In genomic region chr13:48801255-48801654, GRCh38 we compare ENCODE assay signal across 29 cellular contexts.
DNase-seq lines count a peak whose midpoint lies in the region; ATAC-seq and TF ChIP-seq lines count a peak whose summit lies in the region.
"Had no signal": no experiment of that assay in that cellular context is flagged by ENCODE, and none has a peak within 500 bp of the region (broad histone marks: within the 10 kb centered on the region; RNA-seq: fewer than 3 reads in every experiment).

No MANE protein-coding gene starts in this region.

- H3K27me3 ChIP-seq in BJ (ENCODE audit: control insufficient read depth, insufficient read depth, low read length), result no peaks in the 10 kb centered on the region
- H3K27me3 ChIP-seq in fibroblast of lung (ENCODE audit: control insufficient read depth, insufficient read depth, low read length), result no peaks in the 10 kb centered on the region
- H3K27me3 ChIP-seq: breast epithelium, heart right ventricle, right lobe of liver, SJSA1 had no signal

- TF ChIP-seq CTCF in BJ (IDR thresholded peaks at IDR 0.05; ENCODE audit: insufficient read depth, low read depth, low read length), result no peak
- TF ChIP-seq CTCF in fibroblast of lung (conservative IDR thresholded peaks at IDR 0.05 in 1 of 2, IDR thresholded peaks at IDR 0.05 in 1 of 2; ENCODE audit: low read depth in 1 of 2, low read length in 2 of 2), result no peak

- no peaks in the 10 kb centered on the region for H3K36me3 ChIP-seq in BJ (ENCODE audit: control insufficient read depth, insufficient read depth, low read length)
- no peaks in the 10 kb centered on the region for H3K36me3 ChIP-seq in fibroblast of lung (ENCODE audit: control insufficient read depth, insufficient read depth, low read length)
- H3K36me3 ChIP-seq: breast epithelium, heart right ventricle, left ventricle myocardium inferior, right lobe of liver, SJSA1, WERI-Rb-1 had no signal

- POLR2A ChIA-PET in BJ (lab: Charles Lee), result interaction anchor here (0.6 kb wide), 1 partner anchor 90 kb away, joined by 5 read pairs; no protein-coding TSS in a partner anchor

- DNase-seq in BJ (ENCODE audit: low read depth), result peak; percentile 53
- peak; percentile 30 for DNase-seq in RKO (ENCODE audit: low spot score)
- DNase-seq in fibroblast of lung (ENCODE audit: low read depth in 2 of 2), result peak; percentile 42 to 72
- peak; percentile 68 for DNase-seq in skeletal muscle cell (ENCODE audit: low read depth)
- DNase-seq in NCI-H524 treated with DMSO at 0.1 percent for 48 hours (lab: John Stamatoyannopoulos, UW), result no peak
- DNase-seq in Right ventricle myocardium inferior (ENCODE audit: missing footprints), result no peak
- DNase-seq in activated effector memory CD4-positive, alpha-beta T cell treated with anti-CD3 and anti-CD28 coated beads, Interleukin-2, amount 50 U/mL, for 16 hours, result no peak
- DNase-seq: activated CD4-positive, alpha-beta T cell treated with anti-CD3 and anti-CD28 coated beads, Interleukin-2, amount 10 ng/mL, durations not matched to agents 7 days and 5 days; activated CD8-positive, alpha-beta memory T cell treated with anti-CD3 and anti-CD28 coated beads, Interleukin-2, amount 50 U/mL, for 4 hours; activated naive CD8-positive, alpha-beta T cell treated with anti-CD3 and anti-CD28 coated beads, Interleukin-2, amount 10 ng/mL, durations not matched to agents 7 days and 5 days; COR-L47; DMS79; effector memory CD8-positive, alpha-beta T cell; GOT3; heart right ventricle; left ventricle myocardium inferior; NCI-H1417; NCI-H2081 treated with DMSO at 0.1 percent for 48 hours; NCI-H446 treated with DMSO at 0.1 percent for 48 hours; PC-9; right lobe of liver; substantia nigra; T-helper 17 cell; WERI-Rb-1 had no signal

- no peak overlapping the region for H3K9ac ChIP-seq in fibroblast of lung (ENCODE audit: insufficient read depth, low read length)

- no peaks in the 10 kb centered on the region for H3K9me3 ChIP-seq in fibroblast of lung (ENCODE audit: control insufficient read depth, insufficient read depth, low read depth, low read length)
- H3K9me3 ChIP-seq: breast epithelium, left ventricle myocardium inferior, right lobe of liver, SJSA1 had no signal

- no peak overlapping the region for H3K27ac ChIP-seq in fibroblast of lung (ENCODE audit: insufficient read depth, low read length)
- H3K27ac ChIP-seq: heart right ventricle, left ventricle myocardium inferior, PC-9, right lobe of liver, SJSA1, WERI-Rb-1 had no signal

- H3K4me3 ChIP-seq in BJ (ENCODE audit: low read depth, low read length), result no peak overlapping the region
- no peak overlapping the region for H3K4me3 ChIP-seq in fibroblast of lung (replicated peaks in 1 of 4; ENCODE audit: control extremely low read depth in 1 of 4, insufficient read depth in 1 of 4, low read depth in 3 of 4, low read length in 4 of 4)
- H3K4me3 ChIP-seq in skeletal muscle cell (ENCODE audit: low read depth, low read length), result no peak overlapping the region
- H3K4me3 ChIP-seq: breast epithelium, heart right ventricle, left ventricle myocardium inferior, PC-9, right lobe of liver, SJSA1 had no signal

- ATAC-seq in GM18907 (IDR thresholded peaks at IDR 0.05; ENCODE audit: unreplicated experiment), result no peak
- ATAC-seq in Right ventricle myocardium inferior, result no peak
- ATAC-seq: effector memory CD8-positive, alpha-beta T cell; esophagus mucosa; heart right ventricle; natural killer cell treated with Interleukin-12 subunit alpha and Interleukin-12 subunit beta and Interleukin-15 and Interleukin-18, amount 100 ng/mL, for 72 hours; right lobe of liver; T-helper 17 cell had no signal

- no peaks in the 10 kb centered on the region for H3K4me1 ChIP-seq in fibroblast of lung (ENCODE audit: control insufficient read depth, extremely low read depth, insufficient read depth, low read length)
- H3K4me1 ChIP-seq: breast epithelium, left ventricle myocardium inferior, right lobe of liver, SJSA1 had no signal

- H3K79me2 ChIP-seq in fibroblast of lung (ENCODE audit: control insufficient read depth, insufficient read depth, low read length), result no peaks in the 10 kb centered on the region

- no peak overlapping the region for H3K4me2 ChIP-seq in fibroblast of lung (ENCODE audit: extremely low read depth, insufficient read depth, low read length)
- H3K4me2 ChIP-seq: PC-9 had no signal

- H4K20me1 ChIP-seq in fibroblast of lung (ENCODE audit: control insufficient read depth, extremely low read depth, insufficient read depth, low read length), result no peaks in the 10 kb centered on the region

- no peak overlapping the region for H2AFZ ChIP-seq in fibroblast of lung (ENCODE audit: low read length)
- H2AFZ ChIP-seq: PC-9 had no signal

- CTCF ChIA-PET in BJ (lab: Yijun Ruan, JAX), result no interaction called here

- intact Hi-C loops in Right ventricle myocardium inferior (cut with DNase I), result no loop called here

Comparison
In these comparisons a context has a peak if more than half of its experiments do, and no peak if none do; other contexts are left out.
1. DNase-seq: peak in BJ (single experiment), RKO (single experiment), fibroblast of lung (2 of 2) and skeletal muscle cell (single experiment); none in NCI-H524 treated with DMSO at 0.1 percent for 48 hours (single experiment), Right ventricle myocardium inferior (single experiment) and activated effector memory CD4-positive, alpha-beta T cell treated with anti-CD3 and anti-CD28 coated beads, Interleukin-2, amount 50 U/mL, for 16 hours (single experiment).